In genomic region chr3:28241221-28242160, GRCh38 we compare ENCODE assay signal across 8 cellular contexts. TPM values are rescaled to one million over a fixed set of nuclear protein-coding genes. Genes with fewer than 3 reads are reported as not detected.
DNase-seq lines count a peak whose midpoint lies in the region; ATAC-seq, FAIRE-seq and TF ChIP-seq lines count a peak whose summit lies in the region.

Gene CMC1, plus strand, starts transcription at chr3:28241619. Its CDS starts 175 bp downstream, at chr3:28241794.

- 0 to 2% (median 1%) methylated on average over 36 to 68 of the region's 68 CpGs for WGBS in adrenal gland, 4 donors
- WGBS in heart left ventricle, 4 donors, result 0 to 1% (median 0%) methylated on average over 50 to 68 of the region's 68 CpGs
- WGBS in upper lobe of left lung, 2 donors, result 1% methylated on average over 49 to 67 of the region's 68 CpGs

- H3K4me3 ChIP-seq in adrenal gland (peak within 1 kb of the TSS; percentile 37 to 94 (median 82)), heart left ventricle (peak within 1 kb of the TSS; percentile 51 to 99 (median 88)), upper lobe of left lung (peak within 1 kb of the TSS; percentile 68 to 96 (median 88))

- peak; percentile 87 for TF ChIP-seq POLR2A in GM12892 (IDR thresholded peaks at IDR 0.05; ENCODE audit: low read depth, low read length)
- TF ChIP-seq POLR2A in adrenal gland (IDR thresholded peaks at IDR 0.05), result peak; percentile 84 to 96
- TF ChIP-seq POLR2A in heart left ventricle (IDR thresholded peaks at IDR 0.05), result peak in 1 of 2 donors; percentile 95
- peak in 3 of 4 donors; percentile 62 to 93 (median 93) for TF ChIP-seq POLR2A in upper lobe of left lung (IDR thresholded peaks at IDR 0.05)

- peak; percentile 97 for ATAC-seq in HG02852 (IDR thresholded peaks at IDR 0.05; ENCODE audit: unreplicated experiment)
- ATAC-seq in heart left ventricle, result peak; percentile 100
- ATAC-seq in upper lobe of left lung (ENCODE audit: low FRiP score in 2 of 2), result peak; percentile 99 to 100

- FAIRE-seq in GM12892 (lab: Jason Lieb, UNC), result peak; percentile 94

- TF ChIP-seq EP300 in upper lobe of left lung (IDR thresholded peaks at IDR 0.05), result peak in 1 of 4 donors; percentile 2

- peak within 1 kb of the TSS; percentile 28 to 88 (median 82) for H3K27ac ChIP-seq in adrenal gland
- H3K27ac ChIP-seq in heart left ventricle, result peak within 1 kb of the TSS in 11 of 12 donors; percentile 71 to 94 (median 85)
- H3K27ac ChIP-seq in upper lobe of left lung, result peak within 1 kb of the TSS; percentile 86 to 91 (median 90)

- H3K27me3 ChIP-seq in adrenal gland (no peaks in the 10 kb centered on the region), heart left ventricle (no peaks in the 10 kb centered on the region), upper lobe of left lung (no peaks in the 10 kb centered on the region)

- intact Hi-C loops in adrenal gland (cut with DNase I), result no loop called here
- intact Hi-C loops in heart left ventricle (cut with DNase I), result loop anchor here in 3 of 10 donors (5.0 to 10.0 kb wide), 3 partner anchors 46 to 106 kb away; partner anchors contain the start of genes AZI2 (in 2 of the 3) and ZCWPW2 (in 2 of the 3)
- intact Hi-C loops in posterior cingulate gyrus (cut with DNase I), result loop anchor here (5.0 kb wide), 1 partner anchor 106 kb away; the partner anchor contains the start of genes AZI2 and ZCWPW2

- TF ChIP-seq CTCF in adrenal gland (IDR thresholded peaks at IDR 0.05) (no peak), heart left ventricle (IDR thresholded peaks at IDR 0.05) (peak in 2 of 12 donors; percentile 6), upper lobe of left lung (IDR thresholded peaks at IDR 0.05) (no peak)

- DNase-seq in GM12892 (ENCODE audit: insufficient read length), result peak; percentile 73
- peak; percentile 94 for DNase-seq in NCI-H146 (lab: John Stamatoyannopoulos, UW)
- peak; percentile 81 to 91 (median 88) for DNase-seq in T-helper 1 cell
- DNase-seq in adrenal gland, result peak; percentile 98 to 99 (median 99)
- DNase-seq in heart left ventricle, result peak; percentile 98 to 99 (median 99)
- peak; percentile 95 to 100 (median 98) for DNase-seq in posterior cingulate gyrus
- peak; percentile 99 for DNase-seq in upper lobe of left lung

- peaks cover 10 to 39% of the 10 kb centered on the region in 2 donors for H3K4me1 ChIP-seq in adrenal gland (replicated peaks in 1 of 2)
- peaks cover 0 to 46% (median 11%) of the 10 kb centered on the region in 12 donors for H3K4me1 ChIP-seq in heart left ventricle
- peaks cover 14 to 23% (median 18%) of the 10 kb centered on the region in 4 donors for H3K4me1 ChIP-seq in upper lobe of left lung

- no peaks in the 10 kb centered on the region for H3K36me3 ChIP-seq in adrenal gland (replicated peaks in 1 of 2)
- peaks cover 0 to 3% (median 0%) of the 10 kb centered on the region in 9 donors for H3K36me3 ChIP-seq in heart left ventricle
- no peaks in the 10 kb centered on the region for H3K36me3 ChIP-seq in upper lobe of left lung

- H3K9me3 ChIP-seq in adrenal gland (replicated peaks in 1 of 3) (no peaks in the 10 kb centered on the region), heart left ventricle (no peaks in the 10 kb centered on the region), upper lobe of left lung (no peaks in the 10 kb centered on the region)

RNA-seq across cellular contexts. Expression of gene CMC1, which starts in this region (rescaled TPM):
- 46.0 TPM for polyA plus RNA-seq in GM12892 (2012; ENCODE audit: missing spikeins)
- total RNA-seq in adrenal gland (10 to 100 TPM in 7 of 8 donors, 1 to 10 TPM in 1; 6.7 to 23.2 (median 19.5) TPM), heart left ventricle (10 to 100 TPM; 14.9 to 44.1 (median 23.3) TPM), upper lobe of left lung (10 to 100 TPM in 4 of 6 donors, 1 to 10 TPM in 2; 4.6 to 20.7 (median 14.1) TPM)
- polyA plus RNA-seq in adrenal gland (10 to 100 TPM; 31.4 to 32.8 (median 31.5) TPM), heart left ventricle (100 to 1,000 TPM in 1 of 2 donors, 10 to 100 TPM in 1; 74.9 to 106 TPM)

Comparison
In these comparisons a context has a peak if more than half of its experiments do, and no peak if none do; other contexts are left out.
1. Peak in every context shown above with its lines: DNase-seq, ATAC-seq, H3K4me3 ChIP-seq and H3K27ac ChIP-seq.